In genomic region chr15:48330855-48331795, GRCh38 we compare ENCODE assay signal across 8 cellular contexts. TPM values are rescaled to one million over a fixed set of nuclear protein-coding genes. Genes with fewer than 3 reads are reported as not detected.
DNase-seq lines count a peak whose midpoint lies in the region; ATAC-seq and TF ChIP-seq lines count a peak whose summit lies in the region.

Gene DUT, plus strand, starts transcription at chr15:48331429. Its CDS starts 87 bp downstream, at chr15:48331516.

- ATAC-seq in GM18870 (IDR thresholded peaks at IDR 0.05; ENCODE audit: unreplicated experiment) (peak; percentile 80), HG03135 (IDR thresholded peaks at IDR 0.05; ENCODE audit: unreplicated experiment) (peak; percentile 78)

- peak in 1 of 2 donors; percentile 81 for TF ChIP-seq POLR2A in lower leg skin (IDR thresholded peaks at IDR 0.05)

- 1% methylated on average over 47 to 60 of the region's 89 CpGs for WGBS in lower leg skin, 2 donors

- intact Hi-C loops in lower leg skin (cut with DNase I; ENCODE audit: low total_unique reads): no loop called here

- peak; percentile 56 for DNase-seq in AG09319 (ENCODE audit: extremely low read depth, low read depth)
- peak; percentile 46 to 85 for DNase-seq in NCI-H526 (lab: John Stamatoyannopoulos, UW)
- DNase-seq in activated CD4-positive, alpha-beta T cell treated with anti-CD3 and anti-CD28 coated beads, Interleukin-2, amount 50 U/mL, for 4 hours: peak; percentile 69 to 71
- peak; percentile 54 to 84 for DNase-seq in dermis microvascular lymphatic vessel endothelial cell (ENCODE audit: low read depth in 2 of 2)
- peak; percentile 74 to 97 for DNase-seq in lower leg skin (ENCODE audit: low spot score in 2 of 2)
- peak; percentile 28 to 73 (median 54) for DNase-seq in stimulated activated CD4-positive, alpha-beta T cell treated with anti-CD3 and anti-CD28 coated beads, TNF-alpha, amount 100 ng/mL, for 1 hour (ENCODE audit: low read depth in 3 of 3, low spot score in 1 of 3)

- no peak; the same call in 1 of the 2 replicates for TF ChIP-seq CTCF in AG09319 (IDR thresholded peaks at IDR 0.05; ENCODE audit: low read depth, low read length)
- TF ChIP-seq CTCF in lower leg skin (IDR thresholded peaks at IDR 0.05): no peak

- H3K4me3 ChIP-seq in lower leg skin (ENCODE audit: low read depth, poor library complexity, severe bottlenecking): peak within 1 kb of the TSS; percentile 94

RNA-seq across cellular contexts. Expression of gene DUT, which starts in this region (rescaled TPM):
- total RNA-seq in dermis microvascular lymphatic vessel endothelial cell (34.5 and 38.0 TPM in 2 replicates), lower leg skin (100 to 1,000 TPM in 1 of 4 donors, 10 to 100 TPM in 3; 69.6 to 140 (median 84.0) TPM)

Comparison
In these comparisons a context has a peak if more than half of its experiments do, and no peak if none do; other contexts are left out.
1. Peak in every context shown above with its lines: DNase-seq, ATAC-seq and H3K4me3 ChIP-seq.